In the genomic region with DNA sequence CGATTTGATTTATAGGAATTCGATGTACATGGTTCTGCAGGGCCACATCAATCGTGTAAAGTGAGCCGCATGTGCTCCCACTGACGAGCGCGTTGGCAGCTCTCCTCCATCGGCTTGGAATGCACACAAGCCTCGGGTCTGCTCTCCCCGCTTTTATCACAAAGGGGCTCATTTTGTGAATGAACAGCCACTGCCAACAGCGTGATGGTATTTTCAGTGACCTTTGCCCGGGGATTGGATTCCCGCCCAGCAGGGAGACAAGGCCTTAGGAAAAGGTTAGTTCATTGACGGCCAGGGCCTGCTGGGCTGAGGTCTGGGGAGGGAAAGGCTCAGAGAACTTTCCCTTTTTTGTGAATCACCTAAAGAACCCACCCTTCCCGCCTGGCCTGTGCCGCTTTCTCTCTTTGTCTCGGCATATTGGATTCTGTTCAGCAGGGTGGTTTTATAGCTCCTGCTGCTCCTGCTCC, we compare ENCODE assay signal across 11 cellular contexts.
DNase-seq lines count a peak whose midpoint lies in the region; ATAC-seq and TF ChIP-seq lines count a peak whose summit lies in the region.
"Had no signal": no experiment of that assay in that cellular context is flagged by ENCODE, and none has a peak within 500 bp of the region (broad histone marks: within the 10 kb centered on the region; RNA-seq: fewer than 3 reads in every experiment).

No MANE protein-coding gene starts in this region.

- intact Hi-C loops in left colon (cut with DNase I, micrococcal nuclease) (no loop called here), sigmoid colon (cut with DNase I) (no loop called here)

- TF ChIP-seq EP300 in sigmoid colon (IDR thresholded peaks at IDR 0.05): no peak

- peak; percentile 49 for ATAC-seq in left colon

- H3K4me1 Mint-ChIP-seq in endodermal cell (peaks cover 13% of the 10 kb centered on the region), glutamatergic neuron (ENCODE audit: low read depth, unreplicated experiment) (no peaks in the 10 kb centered on the region)

- no peaks in the 10 kb centered on the region for H3K36me3 Mint-ChIP-seq in endodermal cell (ENCODE audit: low read depth)
- H3K36me3 Mint-ChIP-seq in glutamatergic neuron (ENCODE audit: unreplicated experiment): peaks cover 4% of the 10 kb centered on the region

- H3K27me3 ChIP-seq in endodermal cell (ENCODE audit: control insufficient read depth, insufficient read depth, low read length, poor library complexity, severe bottlenecking) (peaks cover 99% of the 10 kb centered on the region), sigmoid colon (no peaks in the 10 kb centered on the region)

- H3K9me3 Mint-ChIP-seq in endodermal cell: no peaks in the 10 kb centered on the region
- peaks cover 4% of the 10 kb centered on the region for H3K9me3 Mint-ChIP-seq in glutamatergic neuron (ENCODE audit: unreplicated experiment)

- TF ChIP-seq CTCF in endodermal cell (conservative IDR thresholded peaks at IDR 0.05) (no peak), retinal pigment epithelial cell (conservative IDR thresholded peaks at IDR 0.05; ENCODE audit: low read depth, low read length) (no peak), glutamatergic neuron (IDR thresholded peaks at IDR 0.05; ENCODE audit: partially characterized antibody, unreplicated experiment) (no peak), sigmoid colon (IDR thresholded peaks at IDR 0.05) (no peak)

- H3K27me3 Mint-ChIP-seq in endodermal cell (ENCODE audit: insufficient read depth) (peaks cover 66% of the 10 kb centered on the region), glutamatergic neuron (ENCODE audit: unreplicated experiment) (no peaks in the 10 kb centered on the region)

- no peak overlapping the region for H3K4me3 ChIP-seq in endodermal cell (ENCODE audit: low read length)
- H3K4me3 ChIP-seq in retinal pigment epithelial cell (ENCODE audit: low read length): no peak overlapping the region
- no peak overlapping the region for H3K4me3 ChIP-seq in sigmoid colon

- H3K27ac ChIP-seq in endodermal cell (ENCODE audit: low read depth, low read length) (peak overlapping the region; percentile 93), sigmoid colon (no peak overlapping the region)
- H3K27ac ChIP-seq: C4-2B had no signal

- H3K27ac Mint-ChIP-seq in endodermal cell: no peak overlapping the region
- no peak overlapping the region for H3K27ac Mint-ChIP-seq in glutamatergic neuron (ENCODE audit: unreplicated experiment)

- 18 to 22% methylated on average over 12 to 17 of the region's 17 CpGs for WGBS in endodermal cell (ENCODE audit: insufficient coverage in 1 of 2, insufficient read length in 1 of 2), 2 experiments
- WGBS in sigmoid colon, 2 donors: 12 to 60% methylated on average over 17 of the region's 17 CpGs

- DNase-seq in HuH-7.5 (ENCODE audit: low spot score): peak; percentile 24
- peak; percentile 89 for DNase-seq in endodermal cell
- peak in 1 of 2 donors; percentile 34 for DNase-seq in left colon
- peak; percentile 72 for DNase-seq in retinal pigment epithelial cell (ENCODE audit: low read depth)
- DNase-seq in glutamatergic neuron: no peak
- DNase-seq in sigmoid colon: no peak
- no peak for DNase-seq in GM03348 (ENCODE audit: low spot score)
- no peak for DNase-seq in NCI-H1105 (lab: John Stamatoyannopoulos, UW)
- DNase-seq: MM.1S, T-helper 2 cell had no signal

- no peak for TF ChIP-seq POLR2A in sigmoid colon (IDR thresholded peaks at IDR 0.05)

- no peak overlapping the region for H3K4me3 Mint-ChIP-seq in endodermal cell
- no peak overlapping the region for H3K4me3 Mint-ChIP-seq in glutamatergic neuron (ENCODE audit: unreplicated experiment)

- H3K4me1 ChIP-seq in endodermal cell (ENCODE audit: control insufficient read depth, insufficient read depth, low read length): peaks cover 5% of the 10 kb centered on the region
- peaks cover 0 to 20% (median 10%) of the 10 kb centered on the region in 4 donors for H3K4me1 ChIP-seq in sigmoid colon

- H3K9me3 ChIP-seq in endodermal cell (ENCODE audit: control insufficient read depth, low read length) (no peaks in the 10 kb centered on the region), sigmoid colon (no peaks in the 10 kb centered on the region)

- no peaks in the 10 kb centered on the region for H3K36me3 ChIP-seq in endodermal cell (ENCODE audit: control insufficient read depth, insufficient read depth, low read length)
- H3K36me3 ChIP-seq in sigmoid colon: no peaks in the 10 kb centered on the region

- no peak overlapping the region for H3K9ac ChIP-seq in endodermal cell (ENCODE audit: extremely low read depth, low read length, poor library complexity, severe bottlenecking)

Comparison
In these comparisons a context has a peak if more than half of its experiments do, and no peak if none do; other contexts are left out.
1. DNase-seq: peak in HuH-7.5 (single experiment), endodermal cell (single experiment) and retinal pigment epithelial cell (single experiment); none in glutamatergic neuron (single experiment), sigmoid colon (single experiment), GM03348 (single experiment) and NCI-H1105 (single experiment).